In genomic region chr19:12668346-12668745, GRCh38 we compare ENCODE assay signal across 8 cellular contexts. TPM values are rescaled to one million over a fixed set of nuclear protein-coding genes. Genes with fewer than 3 reads are reported as not detected.
DNase-seq lines count a peak whose midpoint lies in the region; ATAC-seq, FAIRE-seq and TF ChIP-seq lines count a peak whose summit lies in the region.

No MANE protein-coding gene starts in this region.

- peak overlapping the region; percentile 98 for H3K27ac Mint-ChIP-seq in natural killer cell

- H3K4me3 ChIP-seq in AG10803 (ENCODE audit: low read length) (peak overlapping the region; percentile 95), LNCaP clone FGC (ENCODE audit: low read depth, low read length) (peak overlapping the region; percentile 89), dorsolateral prefrontal cortex (peak overlapping the region; percentile 67 to 100 (median 92))

- H3K4me1 Mint-ChIP-seq in natural killer cell, result peaks cover 47 to 61% of the 10 kb centered on the region in 2 donors

- no peaks in the 10 kb centered on the region for H3K27me3 ChIP-seq in dorsolateral prefrontal cortex

- TF ChIP-seq POLR2A in GM12892 (IDR thresholded peaks at IDR 0.05; ENCODE audit: low read depth, low read length), result no peak

- no peaks in the 10 kb centered on the region for H3K27me3 Mint-ChIP-seq in natural killer cell (ENCODE audit: low read depth in 2 of 2)

- no peaks in the 10 kb centered on the region for H3K36me3 Mint-ChIP-seq in natural killer cell

- H3K4me3 Mint-ChIP-seq in natural killer cell, result peak overlapping the region; percentile 97

- H3K9me3 Mint-ChIP-seq in natural killer cell, result no peaks in the 10 kb centered on the region

- intact Hi-C loops in dorsolateral prefrontal cortex (cut with DNase I), result loop anchor here in 1 of 2 donors (5.0 kb wide), 1 partner anchor 101 kb away; no protein-coding TSS in a partner anchor
- intact Hi-C loops in natural killer cell (cut with micrococcal nuclease), result loop anchor here (5.0 kb wide), 1 partner anchor 54 kb away; the partner anchor contains the start of gene TNPO2
- intact Hi-C loops in left colon (cut with DNase I, micrococcal nuclease), result no loop called here

- DNase-seq in AG10803 (ENCODE audit: low read depth), result no peak
- no peak for DNase-seq in LNCaP clone FGC (ENCODE audit: low read depth)
- DNase-seq in dorsolateral prefrontal cortex, result no peak
- no peak for DNase-seq in natural killer cell
- DNase-seq in GM12892 (ENCODE audit: insufficient read length), result no peak
- DNase-seq in left colon, result no peak
- no peak for DNase-seq in SW480 (ENCODE audit: low spot score)
- DNase-seq in NCI-H1930 (lab: John Stamatoyannopoulos, UW), result no peak

- ATAC-seq in natural killer cell (no peak), left colon (no peak)

- no peak for FAIRE-seq in GM12892 (lab: Jason Lieb, UNC)

- TF ChIP-seq CTCF in AG10803 (conservative IDR thresholded peaks at IDR 0.05; ENCODE audit: low read length) (no peak), LNCaP clone FGC (IDR thresholded peaks at IDR 0.05; ENCODE audit: control insufficient read depth, extremely low read depth, insufficient read depth) (no peak), dorsolateral prefrontal cortex (IDR thresholded peaks at IDR 0.05 in 54 of 56, conservative IDR thresholded peaks at IDR 0.05 in 2 of 56; ENCODE audit: low read depth in 1 of 56, partially characterized antibody in 56 of 56) (no peak), natural killer cell (IDR thresholded peaks at IDR 0.05) (no peak)

- peak overlapping the region in 28 of 59 donors; percentile 94 to 100 (median 98) for H3K27ac ChIP-seq in dorsolateral prefrontal cortex

RNA-seq across cellular contexts. Expression of gene WDR83, which starts 1.7 kb away (rescaled TPM):
- total RNA-seq in dorsolateral prefrontal cortex, result 10 to 100 TPM; 11.8 to 30.1 (median 19.5) TPM
- 10 to 100 TPM; 17.0 to 25.8 (median 25.1) TPM for total RNA-seq in natural killer cell
- polyA plus RNA-seq in GM12892 (2012; ENCODE audit: missing spikeins), result 7.8 TPM
- total RNA-seq in left colon, result 1 to 10 TPM; 6.6 to 8.3 TPM

RNA-seq across cellular contexts. Expression of gene MAN2B1, which starts 1.8 kb away (rescaled TPM):
- total RNA-seq in dorsolateral prefrontal cortex, result 10 to 100 TPM; 16.5 to 62.2 (median 32.8) TPM
- total RNA-seq in natural killer cell, result 100 to 1,000 TPM; 107 to 118 (median 112) TPM
- 74.6 TPM for polyA plus RNA-seq in GM12892 (2012; ENCODE audit: missing spikeins)
- total RNA-seq in left colon, result 100 to 1,000 TPM in 1 of 2 donors, 10 to 100 TPM in 1; 77.9 to 116 TPM

RNA-seq across cellular contexts. Expression of gene DHPS, which starts 13.3 kb away (rescaled TPM):
- total RNA-seq in dorsolateral prefrontal cortex (100 to 1,000 TPM in 78 of 120 experiments, 10 to 100 TPM in 42; 79.8 to 142 (median 103) TPM), natural killer cell (100 to 1,000 TPM; 143 to 193 (median 145) TPM), left colon (10 to 100 TPM; 68.4 to 74.7 TPM)
- 71.1 TPM for polyA plus RNA-seq in GM12892 (2012; ENCODE audit: missing spikeins)

RNA-seq across cellular contexts. Expression of gene GNG14, which starts 19.5 kb away (rescaled TPM):
- total RNA-seq in dorsolateral prefrontal cortex, result not detected
- total RNA-seq in natural killer cell, result not detected
- polyA plus RNA-seq in GM12892 (2012; ENCODE audit: missing spikeins), result 0.95 TPM
- total RNA-seq in left colon, result not detected

RNA-seq across cellular contexts. Expression of gene FBXW9, which starts 28.1 kb away (rescaled TPM):
- total RNA-seq in dorsolateral prefrontal cortex (10 to 100 TPM in 16 of 120 experiments, 1 to 10 TPM in 104; 4.4 to 13.3 (median 8.2) TPM), natural killer cell (1 to 10 TPM; 2.2 to 3.2 (median 2.9) TPM), left colon (1 to 10 TPM; 6.2 to 7.0 TPM)
- polyA plus RNA-seq in GM12892 (2012; ENCODE audit: missing spikeins), result 3.7 TPM
